ENCODE assay signal across 10 cellular contexts in genomic region chr9:112867275-112867991, GRCh38. TPM values are rescaled to one million over a fixed set of nuclear protein-coding genes. Genes with fewer than 3 reads are reported as not detected.
DNase-seq lines count a peak whose midpoint lies in the region; ATAC-seq, FAIRE-seq and TF ChIP-seq lines count a peak whose summit lies in the region.
"Had no signal": no experiment of that assay in that cellular context is flagged by ENCODE, and none has a peak within 500 bp of the region (broad histone marks: within the 10 kb centered on the region; RNA-seq: fewer than 3 reads in every experiment).

No MANE protein-coding gene starts in this region.

- no peak overlapping the region for H2AK5ac ChIP-seq in H1 (ENCODE audit: low read depth, low read length)

- DNase-seq in GM23338 (ENCODE audit: low spot score), result peak; percentile 63
- peak; percentile 81 to 82 for DNase-seq in PC-9
- DNase-seq in H1 (ENCODE audit: low read depth in 1 of 2, low spot score in 2 of 2), result no peak
- DNase-seq in sciatic nerve (ENCODE audit: low spot score), result no peak
- no peak for DNase-seq in NCI-H524 treated with DMSO at 0.1 percent for 48 hours (lab: John Stamatoyannopoulos, UW)
- DNase-seq in CD4-positive, alpha-beta T cell, result no peak

- H2BK120ac ChIP-seq in H1 (replicated peaks; ENCODE audit: low read depth, low read length), result no peak overlapping the region

- TF ChIP-seq CTCF in GM23338 (conservative IDR thresholded peaks at IDR 0.05; ENCODE audit: low read depth in 2 of 2) (no peak), PC-9 (conservative IDR thresholded peaks at IDR 0.05) (no peak), H1 (IDR thresholded peaks at IDR 0.05; ENCODE audit: control extremely low read depth in 1 of 3, insufficient read depth in 1 of 3, low read depth in 1 of 3, low read length in 3 of 3) (no peak)
- no peak for TF ChIP-seq CTCF in CD4-positive, alpha-beta T cell (IDR thresholded peaks at IDR 0.05)

- H3K4me2 ChIP-seq in GM23338, result no peak overlapping the region
- H3K4me2 ChIP-seq in PC-9, result peak overlapping the region; percentile 48
- H3K4me2 ChIP-seq in H1 (ENCODE audit: insufficient read depth in 1 of 2, low read depth in 2 of 2, low read length in 2 of 2), result peak overlapping the region in 1 of 2 experiments; percentile 4; a peak in 1 of 4 replicates

- H3K4me3 ChIP-seq in GM23338 (no peak overlapping the region), PC-9 (no peak overlapping the region), H1 (ENCODE audit: extremely low read depth in 1 of 4, insufficient read depth in 2 of 4, low read depth in 3 of 4, low read length in 4 of 4) (no peak overlapping the region)

- no peak for TF ChIP-seq RAD21 in H1 (IDR thresholded peaks at IDR 0.05 in 1 of 2, conservative IDR thresholded peaks at IDR 0.05 in 1 of 2; ENCODE audit: low read depth in 2 of 2, low read length in 2 of 2)

- H2BK15ac ChIP-seq in H1 (ENCODE audit: low read length), result no peak overlapping the region

- H3K4me3 Mint-ChIP-seq in GM23338, result no peak overlapping the region
- no peak overlapping the region for H3K4me3 Mint-ChIP-seq in CD4-positive, alpha-beta T cell

- no peak overlapping the region for H4K5ac ChIP-seq in H1 (ENCODE audit: insufficient read length, low read depth, low read length)

- no peaks in the 10 kb centered on the region for H3K9me2 ChIP-seq in GM23338 (ENCODE audit: insufficient read depth)
- H3K9me2 ChIP-seq in PC-9 (ENCODE audit: insufficient read depth), result no peaks in the 10 kb centered on the region

- H3K14ac ChIP-seq in H1 (ENCODE audit: insufficient read length), result no peak overlapping the region

- intact Hi-C loops in PC-9 (cut with micrococcal nuclease; ENCODE audit: unreplicated experiment) (loop anchor here (1.0 kb wide), 2 partner anchors 17 to 36 kb away; no protein-coding TSS in a partner anchor), sciatic nerve (cut with DNase I) (no loop called here)
- intact Hi-C loops in CD4-positive, alpha-beta T cell (cut with DNase I, micrococcal nuclease), result no loop called here

- peaks cover 7% of the 10 kb centered on the region for H3K27me3 Mint-ChIP-seq in GM23338 (ENCODE audit: insufficient read depth, low read depth, poor library complexity)
- H3K27me3 Mint-ChIP-seq in CD4-positive, alpha-beta T cell, result no peaks in the 10 kb centered on the region

- H3F3A ChIP-seq in GM23338 (replicated peaks; ENCODE audit: low read depth) (no peaks in the 10 kb centered on the region), PC-9 (ENCODE audit: insufficient read depth, low read depth) (peaks cover 22% of the 10 kb centered on the region)

- no peak overlapping the region for H3K56ac ChIP-seq in H1 (replicated peaks; ENCODE audit: insufficient read length, low read depth, low read length)

- no peak overlapping the region for H3K4ac ChIP-seq in H1 (replicated peaks; ENCODE audit: insufficient read length, low read depth, low read length)

- BruUV-seq in PC-9 (replicated peaks; lab: Mats Ljungman, UMichigan), result no TSS peak

- peaks cover 3% of the 10 kb centered on the region; the same call in 1 of the 3 replicates for H3K9me3 Mint-ChIP-seq in GM23338
- H3K9me3 Mint-ChIP-seq in CD4-positive, alpha-beta T cell, result no peaks in the 10 kb centered on the region

- H2BK5ac ChIP-seq in H1 (ENCODE audit: low read depth, low read length), result no peak overlapping the region

- no peak for FAIRE-seq in H1 (lab: Jason Lieb, UNC)
- FAIRE-seq: colon had no signal

- H3K18ac ChIP-seq in H1 (ENCODE audit: extremely low read depth, low read length), result no peak overlapping the region

- H3K36me3 ChIP-seq in GM23338 (ENCODE audit: insufficient read depth) (no peaks in the 10 kb centered on the region), PC-9 (ENCODE audit: low read depth) (no peaks in the 10 kb centered on the region), H1 (ENCODE audit: control insufficient read depth in 2 of 4, insufficient read depth in 4 of 4, low read length in 3 of 4) (peaks cover 0 to 2% (median 0%) of the 10 kb centered on the region in 4 experiments; a peak in 1 of 8 replicates)

- H2BK20ac ChIP-seq in H1 (ENCODE audit: low read length), result no peak overlapping the region

- no peak overlapping the region for H4K91ac ChIP-seq in H1 (replicated peaks; ENCODE audit: insufficient read length, low read length)

- H2BK12ac ChIP-seq in H1 (ENCODE audit: low read depth, low read length), result peak overlapping the region; percentile 68; the same call in 1 of the 2 replicates

- H3K79me1 ChIP-seq in H1 (ENCODE audit: low read depth, low read length), result no peaks in the 10 kb centered on the region

- CTCF ChIA-PET in PC-9 (lab: Charles Lee) (interaction anchor here (0.6 kb wide), 1 partner anchor 27 kb away, joined by 3 read pairs; no protein-coding TSS in a partner anchor), H1 (lab: Charles Lee; ENCODE audit: partially characterized antibody) (interaction anchor here (0.8 to 1.6 kb wide), 3 partner anchors 14 to 23 kb away, joined by 3 to 11 read pairs (median 4); no protein-coding TSS in a partner anchor)
- CTCF ChIA-PET in CD4-positive, alpha-beta T cell (lab: Charles Lee), result interaction anchor here (0.5 kb wide), 1 partner anchor 1130 kb away, joined by 3 read pairs; no protein-coding TSS in a partner anchor

- H3K4me1 ChIP-seq in GM23338 (ENCODE audit: insufficient read depth), result no peaks in the 10 kb centered on the region
- H3K4me1 ChIP-seq in PC-9 (replicated peaks; ENCODE audit: insufficient read depth), result peaks cover 20% of the 10 kb centered on the region
- peaks cover 0 to 6% (median 1%) of the 10 kb centered on the region in 4 experiments; a peak in 2 of 7 replicates for H3K4me1 ChIP-seq in H1 (replicated peaks in 1 of 4; ENCODE audit: control insufficient read depth in 3 of 4, insufficient read depth in 4 of 4, low read length in 3 of 4)

- POLR2A ChIA-PET in PC-9 (lab: Charles Lee; ENCODE audit: unreplicated experiment), result interaction anchor here (0.6 to 0.9 kb wide), 3 partner anchors 60 to 681 kb away, joined by 3 to 10 read pairs (median 4); partner anchors contain the start of gene ZFP37
- POLR2A ChIA-PET in H1 (lab: Charles Lee; ENCODE audit: partially characterized antibody), result interaction anchor here (1.6 kb wide), 1 partner anchor 117 kb away, joined by 3 read pairs; the partner anchor contains the start of gene SNX30
- POLR2A ChIA-PET in CD4-positive, alpha-beta T cell (lab: Charles Lee), result no interaction called here

- no peak overlapping the region for H2AFZ ChIP-seq in GM23338
- H2AFZ ChIP-seq in PC-9, result no peak overlapping the region
- no peak overlapping the region for H2AFZ ChIP-seq in H1 (ENCODE audit: low read length)

- ATAC-seq in GM23338, result peak; percentile 45
- ATAC-seq in sciatic nerve, result peak; percentile 34
- no peak for ATAC-seq in GM18870 (IDR thresholded peaks at IDR 0.05; ENCODE audit: unreplicated experiment)
- ATAC-seq in CD4-positive, alpha-beta T cell (ENCODE audit: poor library complexity), result no peak
- ATAC-seq in HG03565 (IDR thresholded peaks at IDR 0.05; ENCODE audit: unreplicated experiment), result no peak

- H3K27me3 ChIP-seq in GM23338 (ENCODE audit: insufficient read depth) (no peaks in the 10 kb centered on the region), PC-9 (ENCODE audit: insufficient read depth, low read depth) (no peaks in the 10 kb centered on the region), H1 (replicated peaks in 1 of 4; ENCODE audit: control insufficient read depth in 3 of 4, extremely low read depth in 1 of 4, insufficient read depth in 3 of 4, low read length in 3 of 4) (no peaks in the 10 kb centered on the region)
- H3K27me3 ChIP-seq in CD4-positive, alpha-beta T cell (ENCODE audit: control insufficient read depth, insufficient read depth, low read length), result no peaks in the 10 kb centered on the region

- H3K27ac Mint-ChIP-seq in GM23338, result peak overlapping the region; percentile 64; the same call in 1 of the 2 replicates
- no peak overlapping the region for H3K27ac Mint-ChIP-seq in CD4-positive, alpha-beta T cell

- H3K79me2 ChIP-seq in GM23338 (replicated peaks; ENCODE audit: insufficient read depth), result no peaks in the 10 kb centered on the region
- H3K79me2 ChIP-seq in PC-9 (ENCODE audit: low read depth), result no peaks in the 10 kb centered on the region
- no peaks in the 10 kb centered on the region for H3K79me2 ChIP-seq in H1 (ENCODE audit: control insufficient read depth in 1 of 2, insufficient read depth in 2 of 2, low read length in 2 of 2)

- TF ChIP-seq POLR2A in H1 (IDR thresholded peaks at IDR 0.05; ENCODE audit: control extremely low read depth in 1 of 2, low read depth in 2 of 2, low read length in 2 of 2), result no peak

- H3K23ac ChIP-seq in H1 (ENCODE audit: insufficient read length), result no peak overlapping the region

- peaks cover 20% of the 10 kb centered on the region for H3K36me3 Mint-ChIP-seq in GM23338 (ENCODE audit: low read depth)
- peaks cover 69% of the 10 kb centered on the region for H3K36me3 Mint-ChIP-seq in CD4-positive, alpha-beta T cell (ENCODE audit: low read depth)

- no peaks in the 10 kb centered on the region for H4K20me1 ChIP-seq in GM23338 (replicated peaks; ENCODE audit: insufficient read depth)
- no peaks in the 10 kb centered on the region for H4K20me1 ChIP-seq in PC-9 (ENCODE audit: insufficient read depth)
- no peaks in the 10 kb centered on the region for H4K20me1 ChIP-seq in H1 (replicated peaks in 1 of 2; ENCODE audit: control insufficient read depth in 1 of 2, insufficient read depth in 2 of 2, low read length in 2 of 2)

- no peaks in the 10 kb centered on the region for H3K9me3 ChIP-seq in PC-9 (ENCODE audit: insufficient read depth, low read depth)
- H3K9me3 ChIP-seq in H1 (ENCODE audit: insufficient read depth in 2 of 2, low read depth in 1 of 2, low read length in 1 of 2), result no peaks in the 10 kb centered on the region
- H3K9me3 ChIP-seq in CD4-positive, alpha-beta T cell (ENCODE audit: control insufficient read depth, low read length), result no peaks in the 10 kb centered on the region

- H4K8ac ChIP-seq in H1 (ENCODE audit: extremely low read depth, insufficient read depth, low read length), result no peak overlapping the region

- H3K9ac ChIP-seq in H1 (replicated peaks in 1 of 4; ENCODE audit: extremely low read depth in 1 of 4, low read depth in 3 of 4, low read length in 3 of 4), result no peak overlapping the region

- peaks cover 8% of the 10 kb centered on the region; the same call in 1 of the 2 replicates for H3K23me2 ChIP-seq in H1 (ENCODE audit: low read depth, low read length)

- peaks cover 14% of the 10 kb centered on the region; the same call in 2 of the 3 replicates for H3K4me1 Mint-ChIP-seq in GM23338
- no peaks in the 10 kb centered on the region for H3K4me1 Mint-ChIP-seq in CD4-positive, alpha-beta T cell (ENCODE audit: low read depth)

- no peak for TF ChIP-seq EP300 in H1 (IDR thresholded peaks at IDR 0.05; ENCODE audit: borderline replicate concordance in 1 of 2, low read depth in 2 of 2, low read length in 2 of 2)

- 0 out of 2 replicates have a peak overlapping the region, but pooled peaks have one; percentile 45 for H3K27ac ChIP-seq in GM23338 (ENCODE audit: low read depth)
- H3K27ac ChIP-seq in PC-9, result peak overlapping the region; percentile 81
- H3K27ac ChIP-seq in H1 (ENCODE audit: low read depth, low read length), result no peak overlapping the region
- no peak overlapping the region for H3K27ac ChIP-seq in CD4-positive, alpha-beta T cell (ENCODE audit: low read depth, low read length)
- H3K27ac ChIP-seq: HL-60 had no signal

- WGBS in H1 (ENCODE audit: extremely low coverage in 1 of 2, insufficient coverage in 1 of 2, insufficient read length in 1 of 2, insufficient replicate concordance in 2 of 2, low coverage in 1 of 2, low lambda C conversion rate in 2 of 2, missing lambda C conversion rate in 1 of 2), 2 experiments, result 46% methylated on average over 2 of the region's 3 CpGs; no CpG with 5 or more reads in 1 of the 2 experiments

RNA-seq across cellular contexts. Expression of gene SLC46A2, which starts 23.2 kb away (rescaled TPM):
- total RNA-seq in GM23338 (2014; rRNA removed; shearing (Covaris generic)), result not detected in 2 replicates
- polyA plus RNA-seq in GM23338 (2016; fragmentation: Nextera tagmentation; extraction: Ambion mirVana) (0.11 TPM in 1 of 2 replicates, not detected in the other), H1 (2011; rRNA removed) (0.02 and 0.03 TPM in 2 replicates)
- total RNA-seq in PC-9 (2021) (not detected in 2 replicates), sciatic nerve (0.27 TPM)
- total RNA-seq in H1 (2021; fragmentation: NEBNext Ultra II Directional; extraction: Animal tissue kit (Norgen Biotek cat#: 25700)), result not detected in 2 replicates
- 0.03 TPM for polyA plus RNA-seq in H1 (2011; cell fraction: cytosol; rRNA removed)
- polyA plus RNA-seq in H1 (2011; cell fraction: nucleus; rRNA removed), result not detected
- not detected in 4 replicates for polyA plus RNA-seq in H1 (2012, experiment 1 of 2)
- not detected for polyA plus RNA-seq in H1 (2012, experiment 2 of 2)
- 0.02 TPM for polyA plus RNA-seq in H1 (2013, experiment 1 of 2)
- polyA plus RNA-seq in H1 (2013, experiment 2 of 2), result not detected
- polyA minus RNA-seq in H1 (2011; rRNA and poly(A)+ RNA removed), result not detected in 2 replicates
- not detected for polyA minus RNA-seq in H1 (2011; cell fraction: cytosol; rRNA and poly(A)+ RNA removed)
- polyA minus RNA-seq in H1 (2011; cell fraction: nucleus; rRNA and poly(A)+ RNA removed), result not detected
- total RNA-seq in CD4-positive, alpha-beta T cell, result not detected

Comparison
In these comparisons a context has a peak if more than half of its experiments do, and no peak if none do; other contexts are left out.
1. ATAC-seq: peak in GM23338 (single experiment) and sciatic nerve (single experiment); none in GM18870 (single experiment), CD4-positive, alpha-beta T cell (single experiment) and HG03565 (single experiment).
2. DNase-seq: peak in GM23338 (single experiment) and PC-9 (2 of 2); none in H1 (0 of 2), sciatic nerve (single experiment), NCI-H524 treated with DMSO at 0.1 percent for 48 hours (single experiment) and CD4-positive, alpha-beta T cell (0 of 10).
3. H3K27ac ChIP-seq: peak in GM23338 (single experiment) and PC-9 (single experiment); none in H1 (single experiment) and CD4-positive, alpha-beta T cell (single experiment).